Comparison of ENCODE assay signal across 15 cellular contexts in the genomic region with DNA sequence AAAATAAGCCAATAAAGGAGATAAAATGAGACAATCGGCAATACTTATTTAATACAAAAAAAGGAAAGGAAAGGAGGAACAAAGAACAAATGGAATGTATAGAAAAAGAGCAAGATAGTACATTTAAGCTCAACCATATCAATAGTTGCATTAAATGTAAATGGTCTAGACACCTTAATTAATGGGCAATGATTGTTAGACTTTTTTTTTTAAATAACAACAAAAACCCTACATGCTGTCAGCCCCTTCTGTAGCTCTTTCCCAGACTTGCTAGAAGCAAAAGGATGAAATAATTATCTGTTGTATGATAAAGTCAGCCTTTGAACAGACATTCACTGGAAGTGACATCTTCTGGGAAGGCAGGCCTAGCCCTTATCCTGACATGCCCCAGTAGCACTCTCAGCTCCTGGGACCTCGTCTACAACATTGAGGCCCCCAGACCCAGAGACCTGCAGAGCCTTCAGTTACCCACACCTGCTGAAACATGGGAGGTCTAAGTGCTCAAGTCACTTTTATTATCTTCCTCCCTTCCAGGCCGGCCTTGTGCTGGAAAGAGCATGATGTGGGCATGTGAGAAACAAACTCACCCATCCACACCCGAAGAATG.
"Had no signal": no experiment of that assay in that cellular context is flagged by ENCODE, and none has a peak within 500 bp of the region (broad histone marks: within the 10 kb centered on the region; RNA-seq: fewer than 3 reads in every experiment).

No MANE protein-coding gene starts in this region.

- H3K27ac ChIP-seq: body of pancreas, prostate gland had no signal

- H3K27ac Mint-ChIP-seq: activated naive CD8-positive, alpha-beta T cell; natural killer cell treated with Interleukin-12 subunit alpha and Interleukin-12 subunit beta and Interleukin-15 and Interleukin-18, amount 100 ng/mL, for 72 hours; stimulated activated naive CD8-positive, alpha-beta T cell treated with anti-CD3 and anti-CD28 coated beads, Interleukin-15, Interleukin-2, amounts not matched to agents 100 ng/mL and 50 ng/mL, for 24 hours; T-helper 2 cell treated with Interferon-gamma antibody and Interleukin-4, amounts not matched to agents 5 μg/mL and 100 μg/mL, for 36 hours had no signal

- H3K9me3 Mint-ChIP-seq: natural killer cell treated with Interleukin-12 subunit alpha and Interleukin-12 subunit beta and Interleukin-15 and Interleukin-18, amount 100 ng/mL, for 72 hours had no signal

- H3K36me3 Mint-ChIP-seq: natural killer cell treated with Interleukin-12 subunit alpha and Interleukin-12 subunit beta and Interleukin-15 and Interleukin-18, amount 100 ng/mL, for 72 hours had no signal

- DNase-seq: activated CD4-positive, CD25-positive, alpha-beta regulatory T cell treated with anti-CD3 and anti-CD28 coated beads, Interleukin-2, amount 50 U/mL, for 72 hours; activated effector memory CD4-positive, alpha-beta T cell treated with anti-CD3 and anti-CD28 coated beads, Interleukin-2, amount 50 U/mL, for 16 hours; activated T-cell treated with anti-CD3 and anti-CD28 coated beads, Interleukin-2, amount 50 U/mL, for 1 hour; amniotic stem cell; body of pancreas; caudate nucleus; hippocampal formation; left ventricle myocardium superior; mesenchymal stem cell; occipital lobe had no signal

- H3K27me3 Mint-ChIP-seq: activated naive CD8-positive, alpha-beta T cell; natural killer cell treated with Interleukin-12 subunit alpha and Interleukin-12 subunit beta and Interleukin-15 and Interleukin-18, amount 100 ng/mL, for 72 hours; stimulated activated naive CD8-positive, alpha-beta T cell treated with anti-CD3 and anti-CD28 coated beads, Interleukin-15, Interleukin-2, amounts not matched to agents 100 ng/mL and 50 ng/mL, for 24 hours had no signal

- H3K9me3 ChIP-seq: body of pancreas, prostate gland had no signal

- H3K4me3 Mint-ChIP-seq: activated naive CD8-positive, alpha-beta T cell; natural killer cell treated with Interleukin-12 subunit alpha and Interleukin-12 subunit beta and Interleukin-15 and Interleukin-18, amount 100 ng/mL, for 72 hours; stimulated activated naive CD8-positive, alpha-beta T cell treated with anti-CD3 and anti-CD28 coated beads, Interleukin-15, Interleukin-2, amounts not matched to agents 100 ng/mL and 50 ng/mL, for 24 hours; T-helper 2 cell treated with Interferon-gamma antibody and Interleukin-4, amounts not matched to agents 5 μg/mL and 100 μg/mL, for 36 hours had no signal

- H3K4me1 ChIP-seq: prostate gland had no signal

- H3K27me3 ChIP-seq: body of pancreas had no signal

- H3K4me3 ChIP-seq: body of pancreas, prostate gland had no signal

- H3K36me3 ChIP-seq: prostate gland had no signal
